ENCODE assay signal across 10 cellular contexts in the genomic region with DNA sequence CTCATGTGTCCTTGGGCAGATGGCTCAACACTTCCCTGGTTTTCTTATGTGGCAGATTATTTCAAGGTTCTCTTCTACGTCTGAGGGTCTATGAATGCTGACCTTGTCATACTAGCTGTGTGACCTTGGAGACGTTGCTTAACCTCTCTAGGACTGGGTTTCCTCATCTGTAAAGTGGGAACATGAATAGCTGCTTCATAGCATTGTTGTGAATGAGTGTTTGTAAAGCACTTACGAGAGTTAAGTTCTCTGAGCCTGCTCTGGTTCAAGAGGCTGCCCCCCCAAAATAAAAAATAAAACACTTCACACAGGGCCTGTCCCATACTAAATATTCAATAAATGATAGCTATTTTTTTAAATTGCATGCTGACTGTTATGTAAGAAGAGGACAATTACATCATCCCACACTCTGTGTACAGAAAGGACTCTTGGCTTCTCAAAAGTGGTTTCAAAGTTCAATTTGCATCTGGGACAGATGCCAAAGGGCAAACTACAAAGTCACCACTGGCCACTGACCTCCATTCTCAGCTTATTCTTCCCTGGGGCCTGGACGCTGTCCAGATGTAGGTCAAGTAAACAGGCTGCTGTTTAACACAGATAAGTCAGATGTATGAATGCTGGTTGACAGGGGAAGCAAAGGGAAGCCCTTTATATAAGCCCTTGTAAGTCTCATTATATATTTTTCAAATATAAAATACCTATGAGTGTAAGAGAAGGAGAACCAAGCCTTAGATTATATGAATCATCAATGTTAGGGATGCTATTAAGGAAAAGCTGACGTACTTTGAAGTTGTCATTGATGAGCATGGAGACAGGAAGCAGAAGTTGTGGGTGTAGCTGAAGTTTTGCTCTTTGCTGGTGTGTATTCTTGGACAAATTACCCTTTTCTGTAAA.
DNase-seq lines count a peak whose midpoint lies in the region; ATAC-seq and TF ChIP-seq lines count a peak whose summit lies in the region.
"Had no signal": no experiment of that assay in that cellular context is flagged by ENCODE, and none has a peak within 500 bp of the region (broad histone marks: within the 10 kb centered on the region; RNA-seq: fewer than 3 reads in every experiment).

No MANE protein-coding gene starts in this region.

- ATAC-seq in GM18517 (IDR thresholded peaks at IDR 0.05; ENCODE audit: unreplicated experiment): no peak
- ATAC-seq in GM18502 (IDR thresholded peaks at IDR 0.05; ENCODE audit: poor library complexity, unreplicated experiment): no peak
- ATAC-seq in GM21528 (IDR thresholded peaks at IDR 0.05; ENCODE audit: low FRiP score, unreplicated experiment): no peak
- ATAC-seq: stimulated activated naive CD8-positive, alpha-beta T cell treated with anti-CD3 and anti-CD28 coated beads, Interleukin-15, amount 100 ng/mL, for 72 hours had no signal

- POLR2A ChIA-PET in RWPE1 (lab: Yijun Ruan, JAX; ENCODE audit: low non-redundant PET): no interaction called here

- DNase-seq in LoVo (ENCODE audit: low spot score): peak; percentile 71
- peak; percentile 57 for DNase-seq in astrocyte of the hippocampus (ENCODE audit: low read depth, low spot score)
- DNase-seq in iris pigment epithelial cell (ENCODE audit: low read depth): peak; percentile 84
- peak; percentile 78 for DNase-seq in stromal cell of bone marrow (ENCODE audit: low read depth)
- DNase-seq in RWPE1 (ENCODE audit: low spot score): no peak
- DNase-seq: natural killer cell; stimulated activated naive CD8-positive, alpha-beta T cell treated with anti-CD3 and anti-CD28 coated beads, Interleukin-15, amount 100 ng/mL, for 72 hours had no signal

- CTCF ChIA-PET in RWPE1 (lab: Yijun Ruan, JAX): interaction anchor here (0.7 kb wide), 1 partner anchor 10 kb away, joined by 3 read pairs; no protein-coding TSS in a partner anchor

- H3K27ac ChIP-seq in RWPE1: no peak overlapping the region

- no peak for TF ChIP-seq CTCF in RWPE1 (conservative IDR thresholded peaks at IDR 0.05; ENCODE audit: low read depth)
